In the genomic region with DNA sequence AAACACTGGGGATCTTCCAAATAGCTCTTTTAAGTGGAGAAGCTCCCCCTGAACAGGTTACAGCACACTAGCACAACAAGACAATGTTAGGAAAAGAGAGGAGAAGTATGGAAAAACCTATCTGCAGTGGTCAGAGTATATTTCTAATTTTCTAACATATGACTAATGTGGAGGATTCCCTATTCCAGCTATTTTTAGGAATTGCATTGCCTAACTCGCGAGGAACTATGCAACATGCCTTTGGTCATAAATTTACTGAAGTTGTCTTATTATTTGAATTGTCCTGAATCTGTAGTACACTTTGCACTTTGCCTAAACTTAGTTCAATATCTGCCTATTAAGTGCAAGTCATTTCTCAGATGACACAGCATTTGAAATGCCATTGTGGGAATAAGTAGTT, we compare ENCODE assay signal across 19 cellular contexts.
A peak's percentile ranks its signal among the peaks of the same experiment; 100 is the strongest.
DNase-seq lines count a peak whose midpoint lies in the region; ATAC-seq and TF ChIP-seq lines count a peak whose summit lies in the region.
"Had no signal": no experiment of that assay in that cellular context is flagged by ENCODE, and none has a peak within 500 bp of the region (broad histone marks: within the 10 kb centered on the region; RNA-seq: fewer than 3 reads in every experiment).

No MANE protein-coding gene starts in this region.

- H3K4me1 ChIP-seq in right cardiac atrium (ENCODE audit: control insufficient read depth, insufficient read depth, low read length), result no peaks in the 10 kb centered on the region

- H3K4me1 Mint-ChIP-seq in type B pancreatic cell (ENCODE audit: unreplicated experiment), result no peaks in the 10 kb centered on the region
- H3K4me1 Mint-ChIP-seq: H9 had no signal

- no peak overlapping the region for H3K27ac Mint-ChIP-seq in type B pancreatic cell
- H3K27ac Mint-ChIP-seq: CD4-positive, alpha-beta T cell; H9 had no signal

- no peaks in the 10 kb centered on the region for H3K9me3 ChIP-seq in right cardiac atrium (ENCODE audit: control insufficient read depth, low read length)

- H3K36me3 Mint-ChIP-seq in type B pancreatic cell, result no peaks in the 10 kb centered on the region

- no peak for TF ChIP-seq CTCF in type B pancreatic cell (conservative IDR thresholded peaks at IDR 0.05)

- no peak for ATAC-seq in right cardiac atrium

- peak; percentile 22 for DNase-seq in A172 (ENCODE audit: low spot score)
- peak; percentile 55 for DNase-seq in HCEC 1CT
- peak; percentile 76 for DNase-seq in amniotic epithelial cell (ENCODE audit: low read depth)
- peak; percentile 21 for DNase-seq in hepatic stellate cell (ENCODE audit: low spot score)
- no peak for DNase-seq in amygdala (lab: John Stamatoyannopoulos, UW)
- DNase-seq in activated naive CD4-positive, alpha-beta T cell (lab: John Stamatoyannopoulos, UW), result no peak
- DNase-seq in right cardiac atrium, result no peak
- DNase-seq in type B pancreatic cell (ENCODE audit: extremely low spot score, unreplicated experiment), result no peak
- DNase-seq: 8988T; CD4-positive, alpha-beta T cell; DMS153; H9; Kasumi-1; NCI-H1105; NCI-H1694 treated with DMSO at 0.1 percent for 48 hours; NCI-H510A treated with DMSO at 0.1 percent for 48 hours; NCI-H774; SHP77 had no signal

- H3K4me3 Mint-ChIP-seq in type B pancreatic cell, result no peak overlapping the region
- H3K4me3 Mint-ChIP-seq: CD4-positive, alpha-beta T cell; H9 had no signal

- peaks cover 8% of the 10 kb centered on the region for H3K27me3 Mint-ChIP-seq in type B pancreatic cell
- H3K27me3 Mint-ChIP-seq: CD4-positive, alpha-beta T cell had no signal

- H3K9me3 Mint-ChIP-seq in type B pancreatic cell, result peaks cover 4% of the 10 kb centered on the region

- intact Hi-C loops in right cardiac atrium (cut with DNase I), result no loop called here

- WGBS in right cardiac atrium, result 55% methylated on average over 2 of the region's 2 CpGs

- no peaks in the 10 kb centered on the region for H3K27me3 ChIP-seq in right cardiac atrium (ENCODE audit: control insufficient read depth, insufficient read depth)

- no peak overlapping the region for H3K27ac ChIP-seq in right cardiac atrium (ENCODE audit: low read length)
- H3K27ac ChIP-seq: SK-N-MC had no signal

- no peak overlapping the region for H3K4me3 ChIP-seq in right cardiac atrium (ENCODE audit: low read length)
- H3K4me3 ChIP-seq: SK-N-MC had no signal

Comparison
In these comparisons a context has a peak if more than half of its experiments do, and no peak if none do; other contexts are left out.
1. DNase-seq: peak in A172 (single experiment), HCEC 1CT (single experiment), amniotic epithelial cell (single experiment) and hepatic stellate cell (single experiment); none in amygdala (0 of 56), activated naive CD4-positive, alpha-beta T cell (0 of 4), right cardiac atrium (0 of 3) and type B pancreatic cell (single experiment).